22 cellular contexts compared by ENCODE assay signal in genomic region chr2:123738643-123739042, GRCh38.
DNase-seq lines count a peak whose midpoint lies in the region; ATAC-seq, FAIRE-seq and TF ChIP-seq lines count a peak whose summit lies in the region.
"Had no signal": no experiment of that assay in that cellular context is flagged by ENCODE, and none has a peak within 500 bp of the region (broad histone marks: within the 10 kb centered on the region; RNA-seq: fewer than 3 reads in every experiment).

No MANE protein-coding gene starts in this region.

- no peaks in the 10 kb centered on the region for H3K27me3 Mint-ChIP-seq in CD14-positive monocyte (ENCODE audit: low read depth in 3 of 3)
- H3K27me3 Mint-ChIP-seq: activated B cell treated with CpG ODN at 0.5 μM for 24 hours; activated CD4-positive, alpha-beta memory T cell treated with anti-CD3 and anti-CD28 coated beads for 36 hours; stimulated activated naive B cell treated with anti-CD40 and anti-IgM and Interleukin-4, amounts not matched to agents 10 μg/mL and 1 μg/mL and 100 μg/mL, for 72 hours had no signal

- H3K4me1 ChIP-seq in RWPE2 (ENCODE audit: insufficient read depth, poor library complexity, severe bottlenecking), result no peaks in the 10 kb centered on the region
- H3K4me1 ChIP-seq in foreskin keratinocyte, result no peaks in the 10 kb centered on the region
- H3K4me1 ChIP-seq in kidney (ENCODE audit: control insufficient read depth in 1 of 2, insufficient read depth in 1 of 2, low read depth in 1 of 2, low read length in 2 of 2), result no peaks in the 10 kb centered on the region
- no peaks in the 10 kb centered on the region for H3K4me1 ChIP-seq in gastrocnemius medialis
- H3K4me1 ChIP-seq: prostate gland had no signal

- H3K27ac Mint-ChIP-seq in CD14-positive monocyte, result peak overlapping the region in 6 of 7 donors; percentile 55 to 87 (median 85)
- H3K27ac Mint-ChIP-seq: activated B cell treated with CpG ODN at 0.5 μM for 24 hours; activated CD4-positive, alpha-beta memory T cell treated with anti-CD3 and anti-CD28 coated beads for 36 hours; stimulated activated naive B cell treated with anti-CD40 and anti-IgM and Interleukin-4, amounts not matched to agents 10 μg/mL and 1 μg/mL and 100 μg/mL, for 72 hours had no signal

- intact Hi-C loops in CD14-positive monocyte (cut with micrococcal nuclease), result no loop called here
- intact Hi-C loops in kidney (cut with DNase I), result no loop called here
- intact Hi-C loops in gastrocnemius medialis (cut with DNase I; ENCODE audit: low total_unique reads), result no loop called here

- TF ChIP-seq POLR2A in gastrocnemius medialis (IDR thresholded peaks at IDR 0.05), result no peak

- H3K36me3 Mint-ChIP-seq in CD14-positive monocyte, result no peaks in the 10 kb centered on the region
- H3K36me3 Mint-ChIP-seq: activated CD4-positive, alpha-beta memory T cell treated with anti-CD3 and anti-CD28 coated beads for 36 hours; stimulated activated naive B cell treated with anti-CD40 and anti-IgM and Interleukin-4, amounts not matched to agents 10 μg/mL and 1 μg/mL and 100 μg/mL, for 72 hours had no signal

- peak; percentile 86 for ATAC-seq in RWPE2 (ENCODE audit: low read depth)
- peak; percentile 35 for ATAC-seq in foreskin keratinocyte
- no peak for ATAC-seq in gastrocnemius medialis
- ATAC-seq: left colon; Panc1; stimulated activated naive B cell treated with anti-CD40 and anti-IgM and Interleukin-4, amounts not matched to agents 10 μg/mL and 1 μg/mL and 100 μg/mL, for 72 hours had no signal

- no peak overlapping the region for H3K4me3 ChIP-seq in RWPE2 (ENCODE audit: severe bottlenecking)
- H3K4me3 ChIP-seq in kidney (ENCODE audit: low read length in 2 of 2), result no peak overlapping the region
- no peak overlapping the region for H3K4me3 ChIP-seq in gastrocnemius medialis
- H3K4me3 ChIP-seq: prostate gland, SK-N-MC, thoracic aorta had no signal

- peak overlapping the region in 1 of 2 donors; percentile 78 for H3K4me3 Mint-ChIP-seq in CD14-positive monocyte
- H3K4me3 Mint-ChIP-seq: activated B cell treated with CpG ODN at 0.5 μM for 24 hours; activated CD4-positive, alpha-beta memory T cell treated with anti-CD3 and anti-CD28 coated beads for 36 hours; neural crest cell; stimulated activated naive B cell treated with anti-CD40 and anti-IgM and Interleukin-4, amounts not matched to agents 10 μg/mL and 1 μg/mL and 100 μg/mL, for 72 hours had no signal

- H3K4me1 Mint-ChIP-seq in CD14-positive monocyte, result peaks cover 19% of the 10 kb centered on the region
- H3K4me1 Mint-ChIP-seq: activated B cell treated with CpG ODN at 0.5 μM for 24 hours; neural crest cell; stimulated activated naive B cell treated with anti-CD40 and anti-IgM and Interleukin-4, amounts not matched to agents 10 μg/mL and 1 μg/mL and 100 μg/mL, for 72 hours had no signal

- H3K9ac ChIP-seq in kidney (ENCODE audit: low read length in 2 of 2), result no peak overlapping the region

- in situ Hi-C loops in gastrocnemius medialis (cut with MboI; ENCODE audit: low sequenced_read_pairs in 4 of 4), result no loop called here

- no peak for TF ChIP-seq CTCF in CD14-positive monocyte (IDR thresholded peaks at IDR 0.05)
- TF ChIP-seq CTCF in RWPE2 (IDR thresholded peaks at IDR 0.05; ENCODE audit: poor library complexity, severe bottlenecking), result no peak
- TF ChIP-seq CTCF in foreskin keratinocyte (conservative IDR thresholded peaks at IDR 0.05), result no peak
- TF ChIP-seq CTCF in kidney (IDR thresholded peaks at IDR 0.05; ENCODE audit: borderline replicate concordance, extremely low read depth, insufficient read depth), result no peak
- no peak for TF ChIP-seq CTCF in gastrocnemius medialis (IDR thresholded peaks at IDR 0.05 in 4 of 5, conservative IDR thresholded peaks at IDR 0.05 in 1 of 5)

- H3K27me3 ChIP-seq in RWPE2 (ENCODE audit: insufficient read depth, poor library complexity, severe bottlenecking), result no peaks in the 10 kb centered on the region
- H3K27me3 ChIP-seq in foreskin keratinocyte, result no peaks in the 10 kb centered on the region
- H3K27me3 ChIP-seq in gastrocnemius medialis, result no peaks in the 10 kb centered on the region

- peaks cover 0 to 5% (median 0%) of the 10 kb centered on the region in 7 donors for H3K9me3 Mint-ChIP-seq in CD14-positive monocyte
- H3K9me3 Mint-ChIP-seq: neural crest cell had no signal

- H3K27ac ChIP-seq in RWPE2 (ENCODE audit: poor library complexity, severe bottlenecking) (no peak overlapping the region), foreskin keratinocyte (no peak overlapping the region), kidney (ENCODE audit: low read depth in 2 of 2, low read length in 2 of 2) (no peak overlapping the region), gastrocnemius medialis (no peak overlapping the region)
- H3K27ac ChIP-seq: prostate gland, SK-N-MC, thoracic aorta had no signal

- DNase-seq in CD14-positive monocyte (ENCODE audit: low spot score) (no peak), HT1080 (ENCODE audit: low read depth) (peak; percentile 58), RWPE2 (ENCODE audit: low spot score) (no peak), foreskin keratinocyte (peak; percentile 22 to 67), kidney (no peak), SIG-M5 (lab: John Stamatoyannopoulos, UW) (no peak), A172 (ENCODE audit: low spot score) (no peak), gastrocnemius medialis (no peak)
- DNase-seq: activated B cell treated with CpG ODN at 0.5 μM for 24 hours; activated CD4-positive, alpha-beta memory T cell treated with anti-CD3 and anti-CD28 coated beads for 36 hours; activated T-cell treated with anti-CD3 and anti-CD28 coated beads, Interleukin-2, amount 50 U/mL, for 1 hour; amniotic stem cell; H7; left colon; NCI-H1417; NCI-H2171; stimulated activated naive B cell treated with anti-CD40 and anti-IgM and Interleukin-4, amounts not matched to agents 10 μg/mL and 1 μg/mL and 100 μg/mL, for 72 hours had no signal

- no peak for FAIRE-seq in kidney (lab: Jason Lieb, UNC)

- H3K36me3 ChIP-seq in RWPE2 (ENCODE audit: low read depth) (no peaks in the 10 kb centered on the region), kidney (ENCODE audit: control insufficient read depth in 1 of 2, insufficient read depth in 2 of 2, low read length in 2 of 2) (no peaks in the 10 kb centered on the region), gastrocnemius medialis (no peaks in the 10 kb centered on the region)
- H3K36me3 ChIP-seq: prostate gland, thoracic aorta had no signal

- H3K9me3 ChIP-seq in RWPE2 (ENCODE audit: severe bottlenecking) (no peaks in the 10 kb centered on the region), kidney (ENCODE audit: control insufficient read depth in 1 of 2, low read length in 2 of 2) (no peaks in the 10 kb centered on the region), gastrocnemius medialis (no peaks in the 10 kb centered on the region)
- H3K9me3 ChIP-seq: prostate gland, thoracic aorta had no signal

Comparison
In these comparisons a context has a peak if more than half of its experiments do, and no peak if none do; other contexts are left out.
1. DNase-seq: peak in HT1080 (single experiment) and foreskin keratinocyte (2 of 2); none in CD14-positive monocyte (single experiment), RWPE2 (single experiment), kidney (single experiment), SIG-M5 (single experiment), A172 (single experiment) and gastrocnemius medialis (0 of 2).
2. ATAC-seq: peak in RWPE2 (single experiment) and foreskin keratinocyte (single experiment); none in gastrocnemius medialis (0 of 2).